In genomic region chr20:48106428-48106827, GRCh38 we compare ENCODE assay signal across 20 cellular contexts.
"Had no signal": no experiment of that assay in that cellular context is flagged by ENCODE, and none has a peak within 500 bp of the region (broad histone marks: within the 10 kb centered on the region; RNA-seq: fewer than 3 reads in every experiment).

No MANE protein-coding gene starts in this region.

- DNase-seq: IMR-90, KG1, MV-4-11, NCI-H1048, NCI-H1105, NCI-H1417, NCI-H1436 treated with DMSO at 0.1 percent for 48 hours, NCI-H1694, NCI-H187 treated with DMSO at 0.1 percent for 48 hours, NCI-H2029 treated with DMSO at 0.1 percent for 48 hours, NCI-H2171 treated with DMSO at 0.1 percent for 48 hours, NCI-H345, NCI-H510A, NCI-H524 treated with DMSO at 0.1 percent for 48 hours, NCI-H69, NCI-H774, RPMI8226, SHP77, SK-N-SH, SW 1271 had no signal

- H3K4me2 ChIP-seq: SK-N-SH had no signal

- H3K9ac ChIP-seq: SK-N-SH had no signal

- H3K9me3 ChIP-seq: SK-N-SH had no signal
